In genomic region chr7:21948364-21948763, GRCh38 we compare ENCODE assay signal across 19 cellular contexts.
"Had no signal": no experiment of that assay in that cellular context is flagged by ENCODE, and none has a peak within 500 bp of the region (broad histone marks: within the 10 kb centered on the region; RNA-seq: fewer than 3 reads in every experiment).

No MANE protein-coding gene starts in this region.

- H3K27ac Mint-ChIP-seq: activated B cell treated with CpG ODN at 0.5 μM for 24 hours; activated CD4-positive, alpha-beta T cell treated with anti-CD3 and anti-CD28 coated beads, Interleukin-2, amount 10 ng/mL, durations not matched to agents 24 days and 14 days; activated naive CD8-positive, alpha-beta T cell treated with anti-CD3 and anti-CD28 coated beads for 36 hours; activated T-helper 1 cell treated with anti-CD3 and anti-CD28 coated beads, Interleukin-12 subunit alpha, Interleukin-12 subunit beta, Interleukin-2, Interleukin-4 antibody, amounts not matched to agents 30 ng/mL and 10 ng/mL and 1 ng/mL, durations not matched to agents 14 hours and 24 hours and 36 hours; stimulated activated naive CD8-positive, alpha-beta T cell treated with anti-CD3 and anti-CD28 coated beads, Interleukin-15, Interleukin-2, amounts not matched to agents 100 ng/mL and 50 ng/mL, for 24 hours had no signal

- H3K27ac ChIP-seq: coronary artery, right atrium auricular region, skin epidermis, suprapubic skin, upper lobe of left lung had no signal

- H3K27me3 ChIP-seq: right atrium auricular region, suprapubic skin, upper lobe of left lung had no signal

- H3K9me3 Mint-ChIP-seq: activated B cell treated with CpG ODN at 0.5 μM for 24 hours; activated CD4-positive, alpha-beta T cell treated with anti-CD3 and anti-CD28 coated beads, Interleukin-2, amount 10 ng/mL, durations not matched to agents 24 days and 14 days; activated naive CD8-positive, alpha-beta T cell treated with anti-CD3 and anti-CD28 coated beads for 36 hours; activated T-helper 1 cell treated with anti-CD3 and anti-CD28 coated beads, Interleukin-12 subunit alpha, Interleukin-12 subunit beta, Interleukin-2, Interleukin-4 antibody, amounts not matched to agents 30 ng/mL and 10 ng/mL and 1 ng/mL, durations not matched to agents 14 hours and 24 hours and 36 hours; stimulated activated naive CD8-positive, alpha-beta T cell treated with anti-CD3 and anti-CD28 coated beads, Interleukin-15, Interleukin-2, amounts not matched to agents 100 ng/mL and 50 ng/mL, for 24 hours had no signal

- H3K4me3 Mint-ChIP-seq: activated B cell treated with CpG ODN at 0.5 μM for 24 hours; activated CD4-positive, alpha-beta T cell treated with anti-CD3 and anti-CD28 coated beads, Interleukin-2, amount 10 ng/mL, durations not matched to agents 24 days and 14 days; activated naive CD8-positive, alpha-beta T cell treated with anti-CD3 and anti-CD28 coated beads for 36 hours; activated T-helper 1 cell treated with anti-CD3 and anti-CD28 coated beads, Interleukin-12 subunit alpha, Interleukin-12 subunit beta, Interleukin-2, Interleukin-4 antibody, amounts not matched to agents 30 ng/mL and 10 ng/mL and 1 ng/mL, durations not matched to agents 14 hours and 24 hours and 36 hours; stimulated activated naive CD8-positive, alpha-beta T cell treated with anti-CD3 and anti-CD28 coated beads, Interleukin-15, Interleukin-2, amounts not matched to agents 100 ng/mL and 50 ng/mL, for 24 hours had no signal

- H3K36me3 ChIP-seq: right atrium auricular region, suprapubic skin, upper lobe of left lung had no signal

- DNase-seq: activated B cell treated with CpG ODN at 0.5 μM for 24 hours; activated CD4-positive, alpha-beta T cell treated with anti-CD3 and anti-CD28 coated beads, Interleukin-2, amount 10 ng/mL, durations not matched to agents 24 days and 14 days; activated naive CD8-positive, alpha-beta T cell treated with anti-CD3 and anti-CD28 coated beads for 36 hours; central memory CD4-positive, alpha-beta T cell; effector CD4-positive, alpha-beta T cell; foreskin melanocyte; head of caudate nucleus; occipital lobe; stimulated activated CD4-positive, alpha-beta T cell treated with anti-CD3 and anti-CD28 coated beads, Interleukin-4, amount 100 ng/mL, for 24 hours; SW 1271; upper lobe of left lung had no signal

- H3K4me3 ChIP-seq: coronary artery, lung, right atrium auricular region, skin epidermis, suprapubic skin, upper lobe of left lung had no signal

- H3K36me3 Mint-ChIP-seq: brain had no signal

- H3K9me3 ChIP-seq: right atrium auricular region, suprapubic skin, upper lobe of left lung had no signal

- H3K27me3 Mint-ChIP-seq: activated B cell treated with CpG ODN at 0.5 μM for 24 hours; activated naive CD8-positive, alpha-beta T cell treated with anti-CD3 and anti-CD28 coated beads for 36 hours had no signal
